Comparison of ENCODE assay signal across 1 cellular context in genomic region chr1:113072757-113073456, GRCh38.
TF ChIP-seq lines count a peak whose summit lies in the region.

Gene LRIG2, plus strand, starts transcription at chr1:113073198. Its CDS starts 209 bp downstream, at chr1:113073407.

TF ChIP-seq in K562, 482 proteins besides CTCF, POLR2A, EP300 and RAD21 (continued from another document and continues in another):
- TF ChIP-seq CUX1 (CRISPR knock-in tag; IDR thresholded peaks at IDR 0.05) = 0 out of 2 replicates have a peak, but pooled peaks have one; percentile 59
- peak; percentile 4 for TF ChIP-seq PHF20 (IDR thresholded peaks at IDR 0.05; ENCODE audit: partially characterized antibody)
- TF ChIP-seq NFRKB (IDR thresholded peaks at IDR 0.05; ENCODE audit: low read depth) = peak; percentile 77; the same call in 1 of the 2 replicates
- TF ChIP-seq SREBF1 (IDR thresholded peaks at IDR 0.05; ENCODE audit: borderline replicate concordance, low read depth, low read length) = no peak; the same call in 1 of the 2 replicates
- peak; percentile 47; the same call in 1 of the 2 replicates for TF ChIP-seq SMARCC2 (IDR thresholded peaks at IDR 0.05; ENCODE audit: low read depth)
- no peak for TF ChIP-seq CBFA2T2 (conservative IDR thresholded peaks at IDR 0.05)
- peak; percentile 54 for TF ChIP-seq TAF7 (tag; IDR thresholded peaks at IDR 0.05)
- no peak for TF ChIP-seq SAFB2 (IDR thresholded peaks at IDR 0.05; ENCODE audit: borderline replicate concordance, low read depth, low read length, severe bottlenecking)
- peak; percentile 81 for TF ChIP-seq RBBP5 (IDR thresholded peaks at IDR 0.05; ENCODE audit: borderline replicate concordance, insufficient read depth, low read length, poor library complexity, severe bottlenecking)
- no peak for TF ChIP-seq ZHX1 (conservative IDR thresholded peaks at IDR 0.05; ENCODE audit: low read length)
- no peak for TF ChIP-seq FOXP4 (CRISPR knock-in tag; IDR thresholded peaks at IDR 0.05; ENCODE audit: borderline replicate concordance)
- TF ChIP-seq BCLAF1 (IDR thresholded peaks at IDR 0.05; ENCODE audit: borderline replicate concordance in 1 of 2, control insufficient read depth in 1 of 2, low read depth in 2 of 2, low read length in 1 of 2) = no peak
- 0 out of 2 replicates have a peak, but pooled peaks have one; percentile 4 for TF ChIP-seq ZNF134 (CRISPR knock-in tag; conservative IDR thresholded peaks at IDR 0.05)
- TF ChIP-seq ATF6 (CRISPR knock-in tag; IDR thresholded peaks at IDR 0.05) = peak; percentile 42
- peak in 1 of 2 experiments; percentile 50; a peak in 1 of 4 replicates for TF ChIP-seq ZNF639 (CRISPR knock-in tag; conservative IDR thresholded peaks at IDR 0.05 in 1 of 2, IDR thresholded peaks at IDR 0.05 in 1 of 2)
- TF ChIP-seq ZNF561 (CRISPR knock-in tag; conservative IDR thresholded peaks at IDR 0.05) = no peak
- TF ChIP-seq YY1 (IDR thresholded peaks at IDR 0.05; ENCODE audit: borderline replicate concordance in 1 of 3, control insufficient read depth in 1 of 3, extremely low read depth in 1 of 3, insufficient read depth in 3 of 3, insufficient read length in 1 of 3, insufficient replicate concordance in 2 of 3, low read depth in 1 of 3, low read length in 2 of 3) = peak; percentile 68 to 94 (median 86)
- peak; percentile 65 for TF ChIP-seq ETV1 (tag; conservative IDR thresholded peaks at IDR 0.05; ENCODE audit: low read depth)
- no peak for TF ChIP-seq FOXJ2 (tag; IDR thresholded peaks at IDR 0.05)
- TF ChIP-seq SP1 (CRISPR knock-in tag; IDR thresholded peaks at IDR 0.05) = peak; percentile 85
- no peak; the same call in 1 of the 2 replicates for TF ChIP-seq HMG20A (CRISPR knock-in tag; conservative IDR thresholded peaks at IDR 0.05)
- no peak for TF ChIP-seq NR3C1 (CRISPR knock-in tag; IDR thresholded peaks at IDR 0.05)
- TF ChIP-seq ZNF280A (IDR thresholded peaks at IDR 0.05; ENCODE audit: low read depth, partially characterized antibody) = no peak
- TF ChIP-seq ARID1B (IDR thresholded peaks at IDR 0.05) = peak; percentile 28
- no peak for TF ChIP-seq GTF3C2 (IDR thresholded peaks at IDR 0.05; ENCODE audit: borderline replicate concordance, extremely low read depth, insufficient read length)
- TF ChIP-seq SAP30 (IDR thresholded peaks at IDR 0.05; ENCODE audit: borderline replicate concordance, insufficient read depth, low read depth, low read length, poor library complexity, severe bottlenecking) = peak; percentile 87
- peak; percentile 70 for TF ChIP-seq CREB3L1 (IDR thresholded peaks at IDR 0.05; ENCODE audit: borderline replicate concordance, low read depth)
- TF ChIP-seq ZFP36 (IDR thresholded peaks at IDR 0.05; ENCODE audit: low read depth, low read length, partially characterized antibody) = no peak
- TF ChIP-seq ZNF3 (CRISPR knock-in tag; IDR thresholded peaks at IDR 0.05) = no peak
